Comparison of ENCODE assay signal across 16 cellular contexts in genomic region chr5:126523818-126524522, GRCh38.
A peak's percentile ranks its signal among the peaks of the same experiment; 100 is the strongest.
DNase-seq lines count a peak whose midpoint lies in the region; ATAC-seq and TF ChIP-seq lines count a peak whose summit lies in the region.
"Had no signal": no experiment of that assay in that cellular context is flagged by ENCODE, and none has a peak within 500 bp of the region (broad histone marks: within the 10 kb centered on the region; RNA-seq: fewer than 3 reads in every experiment).

No MANE protein-coding gene starts in this region.

- ATAC-seq in upper lobe of left lung (ENCODE audit: low FRiP score in 2 of 2) (peak; percentile 8 to 86), HG03139 (IDR thresholded peaks at IDR 0.05; ENCODE audit: unreplicated experiment) (no peak), HG03442 (IDR thresholded peaks at IDR 0.05; ENCODE audit: unreplicated experiment) (no peak)
- ATAC-seq: activated naive CD4-positive, alpha-beta T cell treated with anti-CD3 and anti-CD28 coated beads, Interleukin-2, amount 50 U/mL, for 72 hours; SK-N-SH treated with all-trans-retinoic acid at 6 μM for 48 hours; stimulated activated naive CD8-positive, alpha-beta T cell treated with anti-CD3 and anti-CD28 coated beads, Interleukin-15, Interleukin-2, amounts not matched to agents 100 U/mL and 50 U/mL, for 24 hours had no signal

- TF ChIP-seq POLR2A in upper lobe of left lung (IDR thresholded peaks at IDR 0.05) = no peak

- no peak overlapping the region for H3K4me3 Mint-ChIP-seq in neural crest cell
- H3K4me3 Mint-ChIP-seq: activated CD4-positive, alpha-beta T cell treated with anti-CD3 and anti-CD28 coated beads, Interleukin-2, amount 10 ng/mL, durations not matched to agents 7 days and 5 days; central memory CD8-positive, alpha-beta T cell had no signal

- no peaks in the 10 kb centered on the region for H3K27me3 Mint-ChIP-seq in neural crest cell (ENCODE audit: low read depth)

- no peak overlapping the region for H3K9ac ChIP-seq in fibroblast of lung (ENCODE audit: insufficient read depth, low read length)
- H3K9ac ChIP-seq: parathyroid adenoma had no signal

- peak overlapping the region; percentile 28 for H3K27ac Mint-ChIP-seq in neural crest cell (ENCODE audit: unreplicated experiment)
- H3K27ac Mint-ChIP-seq: activated CD4-positive, alpha-beta T cell treated with anti-CD3 and anti-CD28 coated beads, Interleukin-2, amount 10 ng/mL, durations not matched to agents 7 days and 5 days; activated naive CD4-positive, alpha-beta T cell treated with anti-CD3 and anti-CD28 coated beads, Interleukin-2, amount 50 U/mL, for 72 hours had no signal

- H3K9me3 ChIP-seq in fibroblast of lung (ENCODE audit: control insufficient read depth, insufficient read depth, low read depth, low read length) (no peaks in the 10 kb centered on the region), upper lobe of left lung (no peaks in the 10 kb centered on the region)

- H3K36me3 ChIP-seq in fibroblast of lung (ENCODE audit: control insufficient read depth, insufficient read depth, low read length) = no peaks in the 10 kb centered on the region
- H3K36me3 ChIP-seq in upper lobe of left lung = no peaks in the 10 kb centered on the region

- peaks cover 6% of the 10 kb centered on the region for H3K4me1 ChIP-seq in fibroblast of lung (ENCODE audit: control insufficient read depth, extremely low read depth, insufficient read depth, low read length)
- peaks cover 33 to 61% (median 50%) of the 10 kb centered on the region in 4 donors for H3K4me1 ChIP-seq in upper lobe of left lung
- H3K4me1 ChIP-seq: parathyroid adenoma had no signal

- H3K36me3 Mint-ChIP-seq in neural crest cell (ENCODE audit: low read depth) = peaks cover 6% of the 10 kb centered on the region
- H3K36me3 Mint-ChIP-seq: activated naive CD4-positive, alpha-beta T cell treated with anti-CD3 and anti-CD28 coated beads, Interleukin-2, amount 50 U/mL, for 72 hours had no signal

- peaks cover 6% of the 10 kb centered on the region for H3K9me3 Mint-ChIP-seq in neural crest cell
- H3K9me3 Mint-ChIP-seq: activated naive CD4-positive, alpha-beta T cell treated with anti-CD3 and anti-CD28 coated beads, Interleukin-2, amount 50 U/mL, for 72 hours; central memory CD8-positive, alpha-beta T cell had no signal

- 34 to 68% methylated on average over 8 of the region's 8 CpGs for WGBS in upper lobe of left lung, 2 donors

- TF ChIP-seq CTCF in fibroblast of lung (conservative IDR thresholded peaks at IDR 0.05 in 1 of 2, IDR thresholded peaks at IDR 0.05 in 1 of 2; ENCODE audit: low read depth in 1 of 2, low read length in 2 of 2) = no peak
- TF ChIP-seq CTCF in neural crest cell (conservative IDR thresholded peaks at IDR 0.05) = no peak
- TF ChIP-seq CTCF in upper lobe of left lung (IDR thresholded peaks at IDR 0.05) = no peak

- DNase-seq in amniotic epithelial cell (ENCODE audit: low read depth) (peak; percentile 45), fibroblast of lung (ENCODE audit: low read depth in 2 of 2) (no peak), neural crest cell (ENCODE audit: low read depth, low spot score) (no peak), upper lobe of left lung (peak in 1 of 2 donors; percentile 46)
- no peak for DNase-seq in activated naive CD4-positive, alpha-beta T cell treated with anti-CD3 and anti-CD28 coated beads, Interleukin-2, amount 50 U/mL, for 16 hours
- DNase-seq: activated CD4-positive, alpha-beta T cell treated with anti-CD3 and anti-CD28 coated beads, Interleukin-2, amount 10 ng/mL, durations not matched to agents 7 days and 5 days; activated T-cell treated with anti-CD3 and anti-CD28 coated beads for 4 hours; DMS 273 treated with DMSO at 0.1 percent for 48 hours; NCI-H1105; stimulated activated naive CD8-positive, alpha-beta T cell treated with anti-CD3 and anti-CD28 coated beads, Interleukin-15, Interleukin-2, amounts not matched to agents 100 U/mL and 50 U/mL, for 24 hours had no signal

- no peak for TF ChIP-seq EP300 in upper lobe of left lung (IDR thresholded peaks at IDR 0.05)

- H3K4me3 ChIP-seq in fibroblast of lung (replicated peaks in 1 of 4; ENCODE audit: control extremely low read depth in 1 of 4, insufficient read depth in 1 of 4, low read depth in 3 of 4, low read length in 4 of 4) (no peak overlapping the region), upper lobe of left lung (no peak overlapping the region)

- H2AFZ ChIP-seq in fibroblast of lung (ENCODE audit: low read length) = peak overlapping the region; percentile 30
- H2AFZ ChIP-seq: parathyroid adenoma had no signal

- no peaks in the 10 kb centered on the region for H3K27me3 ChIP-seq in fibroblast of lung (ENCODE audit: control insufficient read depth, insufficient read depth, low read length)
- no peaks in the 10 kb centered on the region for H3K27me3 ChIP-seq in upper lobe of left lung

- no peak overlapping the region for H3K4me2 ChIP-seq in fibroblast of lung (ENCODE audit: extremely low read depth, insufficient read depth, low read length)

- H4K20me1 ChIP-seq in fibroblast of lung (ENCODE audit: control insufficient read depth, extremely low read depth, insufficient read depth, low read length) = no peaks in the 10 kb centered on the region

- H3K79me2 ChIP-seq in fibroblast of lung (ENCODE audit: control insufficient read depth, insufficient read depth, low read length) = no peaks in the 10 kb centered on the region
- H3K79me2 ChIP-seq: parathyroid adenoma had no signal

- H3K27ac ChIP-seq in fibroblast of lung (ENCODE audit: insufficient read depth, low read length) = no peak overlapping the region
- peak overlapping the region; percentile 74 to 81 (median 78) for H3K27ac ChIP-seq in upper lobe of left lung
- H3K27ac ChIP-seq: parathyroid adenoma had no signal

- peaks cover 37% of the 10 kb centered on the region for H3K4me1 Mint-ChIP-seq in neural crest cell
- H3K4me1 Mint-ChIP-seq: activated CD4-positive, alpha-beta T cell treated with anti-CD3 and anti-CD28 coated beads, Interleukin-2, amount 10 ng/mL, durations not matched to agents 7 days and 5 days; central memory CD8-positive, alpha-beta T cell had no signal

Comparison
In these comparisons a context has a peak if more than half of its experiments do, and no peak if none do; other contexts are left out.
1. ATAC-seq: peak in upper lobe of left lung (2 of 2); none in HG03139 (single experiment) and HG03442 (single experiment).